In the genomic region with DNA sequence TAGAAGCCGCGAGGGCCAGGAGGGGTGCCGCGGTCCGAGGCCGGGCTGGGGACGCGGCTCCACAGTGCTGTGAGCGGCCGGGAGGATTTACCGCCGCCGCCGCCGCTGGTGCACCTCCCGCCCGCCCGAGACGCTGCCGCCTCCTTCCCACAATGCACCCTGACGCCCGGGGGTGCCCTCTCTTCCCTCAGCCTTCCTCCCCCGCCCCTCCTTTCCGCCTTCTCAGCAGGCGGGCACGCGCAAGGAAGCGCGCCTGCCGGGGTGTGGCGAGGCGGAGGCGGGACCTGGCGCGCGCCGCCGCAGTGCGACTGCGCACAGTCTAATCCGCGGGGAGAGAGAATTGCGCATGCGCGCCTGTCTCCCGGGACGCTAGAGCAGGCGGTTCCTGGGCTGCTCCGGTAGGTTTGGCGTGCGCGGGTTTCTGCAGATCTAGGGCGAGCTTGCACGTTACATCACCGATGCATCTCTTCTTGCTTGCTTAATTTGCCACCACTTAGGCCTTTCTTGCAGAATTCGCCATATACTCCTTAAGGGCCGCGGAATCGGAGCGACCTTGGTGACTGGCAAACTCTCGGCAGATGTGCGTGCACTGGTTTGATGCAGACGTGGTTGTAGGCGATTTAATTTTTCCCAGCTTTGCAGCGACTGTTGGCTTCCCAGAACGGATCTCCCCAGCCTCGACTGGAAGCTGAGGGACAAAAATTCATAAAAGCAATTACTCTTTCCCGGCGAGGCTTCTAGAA, we compare ENCODE assay signal across 1 cellular context.
TF ChIP-seq lines count a peak whose summit lies in the region.

Gene GVQW3 (plus strand): TSS at position 347 of the 743 bp plus-strand sequence. CDS start 506 bp downstream, outside the sequence.
A gene with protein sequence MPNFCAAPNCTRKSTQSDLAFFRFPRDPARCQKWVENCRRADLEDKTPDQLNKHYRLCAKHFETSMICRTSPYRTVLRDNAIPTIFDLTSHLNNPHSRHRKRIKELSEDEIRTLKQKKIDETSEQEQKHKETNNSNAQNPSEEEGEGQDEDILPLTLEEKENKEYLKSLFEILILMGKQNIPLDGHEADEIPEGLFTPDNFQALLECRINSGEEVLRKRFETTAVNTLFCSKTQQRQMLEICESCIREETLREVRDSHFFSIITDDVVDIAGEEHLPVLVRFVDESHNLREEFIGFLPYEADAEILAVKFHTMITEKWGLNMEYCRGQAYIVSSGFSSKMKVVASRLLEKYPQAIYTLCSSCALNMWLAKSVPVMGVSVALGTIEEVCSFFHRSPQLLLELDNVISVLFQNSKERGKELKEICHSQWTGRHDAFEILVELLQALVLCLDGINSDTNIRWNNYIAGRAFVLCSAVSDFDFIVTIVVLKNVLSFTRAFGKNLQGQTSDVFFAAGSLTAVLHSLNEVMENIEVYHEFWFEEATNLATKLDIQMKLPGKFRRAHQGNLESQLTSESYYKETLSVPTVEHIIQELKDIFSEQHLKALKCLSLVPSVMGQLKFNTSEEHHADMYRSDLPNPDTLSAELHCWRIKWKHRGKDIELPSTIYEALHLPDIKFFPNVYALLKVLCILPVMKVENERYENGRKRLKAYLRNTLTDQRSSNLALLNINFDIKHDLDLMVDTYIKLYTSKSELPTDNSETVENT (minus strand): TSS at position 156 of the 743 bp plus-strand sequence. CDS start 296 bp downstream, outside the sequence.

TF ChIP-seq in HepG2, 621 proteins besides CTCF, POLR2A, EP300 and RAD21 (continued from another document and continues in another):
- peak; percentile 35; the same call in 1 of the 2 replicates for TF ChIP-seq ZBED4 (CRISPR knock-in tag; IDR thresholded peaks at IDR 0.05; ENCODE audit: borderline replicate concordance)
- peak; percentile 72; the same call in 1 of the 2 replicates for TF ChIP-seq NFKBIZ (CRISPR knock-in tag; IDR thresholded peaks at IDR 0.05)
- TF ChIP-seq ZNF20 (CRISPR knock-in tag; IDR thresholded peaks at IDR 0.05), result no peak
- TF ChIP-seq BHLHE40 (IDR thresholded peaks at IDR 0.05; ENCODE audit: low read length), result no peak
- peak; percentile 80; the same call in 1 of the 2 replicates for TF ChIP-seq PHF21A (CRISPR knock-in tag; IDR thresholded peaks at IDR 0.05)
- 0 out of 2 replicates have a peak, but pooled peaks have one; percentile 38 for TF ChIP-seq ZNF816 (CRISPR knock-in tag; IDR thresholded peaks at IDR 0.05; ENCODE audit: borderline replicate concordance)
- TF ChIP-seq ZBTB2 (CRISPR knock-in tag; IDR thresholded peaks at IDR 0.05; ENCODE audit: low read depth), result peak; percentile 75
- TF ChIP-seq ZNF7 (CRISPR knock-in tag; IDR thresholded peaks at IDR 0.05), result peak; percentile 69
- TF ChIP-seq, protein P1, sequence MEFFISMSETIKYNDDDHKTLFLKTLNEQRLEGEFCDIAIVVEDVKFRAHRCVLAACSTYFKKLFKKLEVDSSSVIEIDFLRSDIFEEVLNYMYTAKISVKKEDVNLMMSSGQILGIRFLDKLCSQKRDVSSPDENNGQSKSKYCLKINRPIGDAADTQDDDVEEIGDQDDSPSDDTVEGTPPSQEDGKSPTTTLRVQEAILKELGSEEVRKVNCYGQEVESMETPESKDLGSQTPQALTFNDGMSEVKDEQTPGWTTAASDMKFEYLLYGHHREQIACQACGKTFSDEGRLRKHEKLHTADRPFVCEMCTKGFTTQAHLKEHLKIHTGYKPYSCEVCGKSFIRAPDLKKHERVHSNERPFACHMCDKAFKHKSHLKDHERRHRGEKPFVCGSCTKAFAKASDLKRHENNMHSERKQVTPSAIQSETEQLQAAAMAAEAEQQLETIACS (CRISPR knock-in tag; IDR thresholded peaks at IDR 0.05), result peak; percentile 99
- TF ChIP-seq UBTF (CRISPR knock-in tag; IDR thresholded peaks at IDR 0.05), result peak; percentile 81
- TF ChIP-seq TFDP1 (CRISPR knock-in tag; IDR thresholded peaks at IDR 0.05; ENCODE audit: borderline replicate concordance), result peak; percentile 78; the same call in 1 of the 2 replicates
- peak; percentile 80 for TF ChIP-seq SALL2 (CRISPR knock-in tag; IDR thresholded peaks at IDR 0.05)
- TF ChIP-seq ZNF350 (CRISPR knock-in tag; IDR thresholded peaks at IDR 0.05; ENCODE audit: borderline replicate concordance, low read depth), result peak; percentile 73
- TF ChIP-seq, protein P2, sequence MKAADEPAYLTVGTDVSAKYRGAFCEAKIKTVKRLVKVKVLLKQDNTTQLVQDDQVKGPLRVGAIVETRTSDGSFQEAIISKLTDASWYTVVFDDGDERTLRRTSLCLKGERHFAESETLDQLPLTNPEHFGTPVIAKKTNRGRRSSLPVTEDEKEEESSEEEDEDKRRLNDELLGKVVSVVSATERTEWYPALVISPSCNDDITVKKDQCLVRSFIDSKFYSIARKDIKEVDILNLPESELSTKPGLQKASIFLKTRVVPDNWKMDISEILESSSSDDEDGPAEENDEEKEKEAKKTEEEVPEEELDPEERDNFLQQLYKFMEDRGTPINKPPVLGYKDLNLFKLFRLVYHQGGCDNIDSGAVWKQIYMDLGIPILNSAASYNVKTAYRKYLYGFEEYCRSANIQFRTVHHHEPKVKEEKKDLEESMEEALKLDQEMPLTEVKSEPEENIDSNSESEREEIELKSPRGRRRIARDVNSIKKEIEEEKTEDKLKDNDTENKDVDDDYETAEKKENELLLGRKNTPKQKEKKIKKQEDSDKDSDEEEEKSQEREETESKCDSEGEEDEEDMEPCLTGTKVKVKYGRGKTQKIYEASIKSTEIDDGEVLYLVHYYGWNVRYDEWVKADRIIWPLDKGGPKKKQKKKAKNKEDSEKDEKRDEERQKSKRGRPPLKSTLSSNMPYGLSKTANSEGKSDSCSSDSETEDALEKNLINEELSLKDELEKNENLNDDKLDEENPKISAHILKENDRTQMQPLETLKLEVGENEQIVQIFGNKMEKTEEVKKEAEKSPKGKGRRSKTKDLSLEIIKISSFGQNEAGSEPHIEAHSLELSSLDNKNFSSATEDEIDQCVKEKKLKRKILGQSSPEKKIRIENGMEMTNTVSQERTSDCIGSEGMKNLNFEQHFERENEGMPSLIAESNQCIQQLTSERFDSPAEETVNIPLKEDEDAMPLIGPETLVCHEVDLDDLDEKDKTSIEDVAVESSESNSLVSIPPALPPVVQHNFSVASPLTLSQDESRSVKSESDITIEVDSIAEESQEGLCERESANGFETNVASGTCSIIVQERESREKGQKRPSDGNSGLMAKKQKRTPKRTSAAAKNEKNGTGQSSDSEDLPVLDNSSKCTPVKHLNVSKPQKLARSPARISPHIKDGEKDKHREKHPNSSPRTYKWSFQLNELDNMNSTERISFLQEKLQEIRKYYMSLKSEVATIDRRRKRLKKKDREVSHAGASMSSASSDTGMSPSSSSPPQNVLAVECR (CRISPR knock-in tag; IDR thresholded peaks at IDR 0.05; ENCODE audit: borderline replicate concordance), result peak; percentile 71; the same call in 1 of the 2 replicates
- peak; percentile 83 for TF ChIP-seq SP4 (CRISPR knock-in tag; IDR thresholded peaks at IDR 0.05)
- peak; percentile 76 for TF ChIP-seq IRF2 (CRISPR knock-in tag; IDR thresholded peaks at IDR 0.05)
- TF ChIP-seq, protein P3, sequence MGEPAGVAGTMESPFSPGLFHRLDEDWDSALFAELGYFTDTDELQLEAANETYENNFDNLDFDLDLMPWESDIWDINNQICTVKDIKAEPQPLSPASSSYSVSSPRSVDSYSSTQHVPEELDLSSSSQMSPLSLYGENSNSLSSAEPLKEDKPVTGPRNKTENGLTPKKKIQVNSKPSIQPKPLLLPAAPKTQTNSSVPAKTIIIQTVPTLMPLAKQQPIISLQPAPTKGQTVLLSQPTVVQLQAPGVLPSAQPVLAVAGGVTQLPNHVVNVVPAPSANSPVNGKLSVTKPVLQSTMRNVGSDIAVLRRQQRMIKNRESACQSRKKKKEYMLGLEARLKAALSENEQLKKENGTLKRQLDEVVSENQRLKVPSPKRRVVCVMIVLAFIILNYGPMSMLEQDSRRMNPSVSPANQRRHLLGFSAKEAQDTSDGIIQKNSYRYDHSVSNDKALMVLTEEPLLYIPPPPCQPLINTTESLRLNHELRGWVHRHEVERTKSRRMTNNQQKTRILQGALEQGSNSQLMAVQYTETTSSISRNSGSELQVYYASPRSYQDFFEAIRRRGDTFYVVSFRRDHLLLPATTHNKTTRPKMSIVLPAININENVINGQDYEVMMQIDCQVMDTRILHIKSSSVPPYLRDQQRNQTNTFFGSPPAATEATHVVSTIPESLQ (CRISPR knock-in tag; conservative IDR thresholded peaks at IDR 0.05), result no peak
- TF ChIP-seq, protein P4, sequence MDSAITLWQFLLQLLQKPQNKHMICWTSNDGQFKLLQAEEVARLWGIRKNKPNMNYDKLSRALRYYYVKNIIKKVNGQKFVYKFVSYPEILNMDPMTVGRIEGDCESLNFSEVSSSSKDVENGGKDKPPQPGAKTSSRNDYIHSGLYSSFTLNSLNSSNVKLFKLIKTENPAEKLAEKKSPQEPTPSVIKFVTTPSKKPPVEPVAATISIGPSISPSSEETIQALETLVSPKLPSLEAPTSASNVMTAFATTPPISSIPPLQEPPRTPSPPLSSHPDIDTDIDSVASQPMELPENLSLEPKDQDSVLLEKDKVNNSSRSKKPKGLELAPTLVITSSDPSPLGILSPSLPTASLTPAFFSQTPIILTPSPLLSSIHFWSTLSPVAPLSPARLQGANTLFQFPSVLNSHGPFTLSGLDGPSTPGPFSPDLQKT (CRISPR knock-in tag; IDR thresholded peaks at IDR 0.05; ENCODE audit: borderline replicate concordance), result no peak
- TF ChIP-seq, protein P5, sequence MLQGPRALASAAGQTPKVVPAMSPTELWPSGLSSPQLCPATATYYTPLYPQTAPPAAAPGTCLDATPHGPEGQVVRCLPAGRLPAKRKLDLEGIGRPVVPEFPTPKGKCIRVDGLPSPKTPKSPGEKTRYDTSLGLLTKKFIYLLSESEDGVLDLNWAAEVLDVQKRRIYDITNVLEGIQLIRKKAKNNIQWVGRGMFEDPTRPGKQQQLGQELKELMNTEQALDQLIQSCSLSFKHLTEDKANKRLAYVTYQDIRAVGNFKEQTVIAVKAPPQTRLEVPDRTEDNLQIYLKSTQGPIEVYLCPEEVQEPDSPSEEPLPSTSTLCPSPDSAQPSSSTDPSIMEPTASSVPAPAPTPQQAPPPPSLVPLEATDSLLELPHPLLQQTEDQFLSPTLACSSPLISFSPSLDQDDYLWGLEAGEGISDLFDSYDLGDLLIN (CRISPR knock-in tag; IDR thresholded peaks at IDR 0.05; ENCODE audit: borderline replicate concordance), result no peak
- TF ChIP-seq ZNF331 (CRISPR knock-in tag; IDR thresholded peaks at IDR 0.05), result 0 out of 2 replicates have a peak, but pooled peaks have one; percentile 7
- TF ChIP-seq ZNF761 (CRISPR knock-in tag; conservative IDR thresholded peaks at IDR 0.05), result 0 out of 2 replicates have a peak, but pooled peaks have one; percentile 36
- TF ChIP-seq U2AF2 (IDR thresholded peaks at IDR 0.05; ENCODE audit: low read depth, low read length), result no peak
